Comparison of ENCODE assay signal across 11 cellular contexts in the genomic region with DNA sequence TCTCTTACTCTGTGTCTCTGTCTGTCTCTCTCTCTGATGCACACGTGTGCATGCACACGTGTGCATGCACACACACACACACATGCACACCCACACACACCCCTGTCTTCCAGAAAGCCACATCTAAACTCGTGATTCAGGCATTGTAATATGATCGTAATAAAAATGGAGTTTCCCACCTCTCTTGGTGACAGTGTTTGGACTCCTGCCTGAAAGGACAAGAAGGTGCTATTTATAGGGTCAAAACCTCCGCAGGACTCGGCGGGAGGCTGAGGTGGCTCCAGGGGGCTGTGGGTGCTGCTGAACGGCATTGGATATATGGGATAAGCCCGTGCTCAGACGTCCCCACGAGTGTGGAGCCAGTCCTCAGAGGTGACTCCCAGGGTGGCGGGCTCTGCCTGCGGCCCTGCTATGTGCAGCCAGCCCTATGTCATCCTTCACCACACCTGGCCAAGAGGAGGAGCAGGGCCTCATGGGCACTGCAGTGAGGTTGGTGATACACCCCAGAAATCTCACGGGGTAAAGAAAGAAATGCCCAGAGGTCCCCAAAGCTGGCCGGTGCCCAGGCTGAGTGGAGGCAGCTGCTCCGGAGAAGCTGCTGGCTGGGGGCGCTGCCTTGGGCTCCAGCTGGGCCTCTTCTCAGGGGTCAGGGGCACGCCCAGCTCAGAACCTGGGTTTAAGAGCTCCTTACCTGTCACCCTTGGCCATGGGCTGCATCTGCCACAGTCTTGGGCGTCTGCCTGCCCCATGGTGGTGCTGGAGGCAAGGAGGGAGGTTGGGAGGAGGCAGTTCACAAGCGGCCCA. TPM values are rescaled to one million over a fixed set of nuclear protein-coding genes. Genes with fewer than 3 reads are reported as not detected.
DNase-seq lines count a peak whose midpoint lies in the region; ATAC-seq and TF ChIP-seq lines count a peak whose summit lies in the region.
"Had no signal": no experiment of that assay in that cellular context is flagged by ENCODE, and none has a peak within 500 bp of the region (broad histone marks: within the 10 kb centered on the region; RNA-seq: fewer than 3 reads in every experiment).

No MANE protein-coding gene starts in this region.

- H3K27ac ChIP-seq in ACC112 (ENCODE audit: low read depth, low read length) (no peak overlapping the region), IMR-90 (ENCODE audit: insufficient read depth, low read length) (no peak overlapping the region), esophagus squamous epithelium (peak overlapping the region in 1 of 4 donors; percentile 67)

- no peak overlapping the region for H3K4ac ChIP-seq in IMR-90 (ENCODE audit: low read depth, low read length)

- dilution Hi-C loops in IMR-90 (cut with HindIII; ENCODE audit: low sequenced_read_pairs, unreplicated experiment): no loop called here

- no peak overlapping the region for H2BK15ac ChIP-seq in IMR-90 (ENCODE audit: low read depth, low read length)

- H3K79me2 ChIP-seq in ACC112 (ENCODE audit: control insufficient read depth, insufficient read depth, low read length, unreplicated experiment): no peaks in the 10 kb centered on the region

- H3K36me3 Mint-ChIP-seq in central memory CD8-positive, alpha-beta T cell (ENCODE audit: insufficient read depth): no peaks in the 10 kb centered on the region
- no peaks in the 10 kb centered on the region for H3K36me3 Mint-ChIP-seq in natural killer cell treated with Interleukin-12 subunit alpha and Interleukin-12 subunit beta and Interleukin-15 and Interleukin-18, amount 100 ng/mL, for 72 hours

- no peaks in the 10 kb centered on the region for H3K9me3 Mint-ChIP-seq in central memory CD8-positive, alpha-beta T cell
- no peaks in the 10 kb centered on the region for H3K9me3 Mint-ChIP-seq in natural killer cell treated with Interleukin-12 subunit alpha and Interleukin-12 subunit beta and Interleukin-15 and Interleukin-18, amount 100 ng/mL, for 72 hours

- H2AK9ac ChIP-seq in IMR-90 (replicated peaks; ENCODE audit: low read depth, low read length, poor library complexity): peak overlapping the region; percentile 43

- CTCF ChIA-PET in IMR-90 (lab: Yijun Ruan, JAX): interaction anchor here (0.7 to 1.2 kb wide), 2 partner anchors 25 to 31 kb away, joined by 3 to 5 read pairs; no protein-coding TSS in a partner anchor

- TF ChIP-seq POLR2A in IMR-90 (IDR thresholded peaks at IDR 0.05; ENCODE audit: low read depth, low read length) (no peak), esophagus squamous epithelium (IDR thresholded peaks at IDR 0.05) (no peak)

- no peaks in the 10 kb centered on the region for H3K9me1 ChIP-seq in IMR-90 (ENCODE audit: insufficient read depth, low read length)

- H3K4me3 ChIP-seq in ACC112 (ENCODE audit: low read depth, low read length) (peak overlapping the region; percentile 72), IMR-90 (ENCODE audit: insufficient read depth, low read depth, low read length) (peak overlapping the region; percentile 48; the same call in 1 of the 2 replicates), esophagus squamous epithelium (peak overlapping the region in 2 of 4 donors; percentile 39 to 56)

- in situ Hi-C loops in IMR-90 (cut with MboI; ENCODE audit: low sequenced_read_pairs): no loop called here

- H3K18ac ChIP-seq in IMR-90 (ENCODE audit: low read depth, low read length): no peak overlapping the region

- H4K20me1 ChIP-seq in IMR-90 (ENCODE audit: insufficient read depth, low read length): no peaks in the 10 kb centered on the region

- no peaks in the 10 kb centered on the region; a peak in 1 of 4 replicates for H3K79me1 ChIP-seq in IMR-90 (ENCODE audit: low read depth in 1 of 2, low read length in 2 of 2)

- H2AFZ ChIP-seq in ACC112 (ENCODE audit: low read length, unreplicated experiment) (no peak overlapping the region), IMR-90 (replicated peaks; ENCODE audit: low read length, poor library complexity) (peak overlapping the region; percentile 94)

- peak overlapping the region; percentile 21 for H3K4me3 Mint-ChIP-seq in central memory CD8-positive, alpha-beta T cell
- peak overlapping the region; percentile 72 for H3K4me3 Mint-ChIP-seq in natural killer cell treated with Interleukin-12 subunit alpha and Interleukin-12 subunit beta and Interleukin-15 and Interleukin-18, amount 100 ng/mL, for 72 hours

- H4K91ac ChIP-seq in IMR-90 (ENCODE audit: insufficient read depth, low read depth, low read length): no peak overlapping the region; the same call in 1 of the 2 replicates

- 0 out of 2 replicates have a peak overlapping the region, but pooled peaks have one; percentile 12 for H2AK5ac ChIP-seq in IMR-90 (ENCODE audit: low read depth, low read length)

- no peak overlapping the region for H4K5ac ChIP-seq in IMR-90 (ENCODE audit: low read depth, low read length)

- peaks cover 6% of the 10 kb centered on the region; the same call in 1 of the 2 replicates for H3K27me3 ChIP-seq in ACC112 (ENCODE audit: insufficient read depth, low read length)
- peaks cover 9% of the 10 kb centered on the region; the same call in 1 of the 2 replicates for H3K27me3 ChIP-seq in IMR-90 (ENCODE audit: control insufficient read depth, insufficient read depth, low read length)
- H3K27me3 ChIP-seq in esophagus squamous epithelium: peaks cover 0 to 67% (median 0%) of the 10 kb centered on the region in 4 donors

- H2BK120ac ChIP-seq in IMR-90 (ENCODE audit: low read depth, low read length): no peak overlapping the region

- H3K9me3 ChIP-seq in IMR-90 (ENCODE audit: control insufficient read depth, insufficient read depth, low read length) (no peaks in the 10 kb centered on the region), esophagus squamous epithelium (no peaks in the 10 kb centered on the region)

- no peak overlapping the region for H2BK20ac ChIP-seq in IMR-90 (ENCODE audit: low read depth, low read length)

- no peak for TF ChIP-seq RAD21 in IMR-90 (IDR thresholded peaks at IDR 0.05; ENCODE audit: low read length)

- ATAC-seq in IMR-90 (ENCODE audit: low read depth) (no peak), GM18909 (IDR thresholded peaks at IDR 0.05; ENCODE audit: poor library complexity, unreplicated experiment) (no peak)
- ATAC-seq in central memory CD8-positive, alpha-beta T cell (replicated peaks; ENCODE audit: extremely low read depth, poor library complexity, severe bottlenecking): no peak
- no peak for ATAC-seq in natural killer cell treated with Interleukin-12 subunit alpha and Interleukin-12 subunit beta and Interleukin-15 and Interleukin-18, amount 100 ng/mL, for 72 hours

- POLR2A ChIA-PET in IMR-90 (lab: Charles Lee; ENCODE audit: unreplicated experiment): no interaction called here

- H2BK5ac ChIP-seq in IMR-90 (ENCODE audit: low read depth, low read length, poor library complexity, severe bottlenecking): peak overlapping the region; percentile 12

- H3K36me3 ChIP-seq in ACC112 (ENCODE audit: insufficient read depth, low read length) (no peaks in the 10 kb centered on the region), IMR-90 (ENCODE audit: control insufficient read depth, insufficient read depth, low read length) (no peaks in the 10 kb centered on the region), esophagus squamous epithelium (no peaks in the 10 kb centered on the region)

- intact Hi-C loops in IMR-90 (cut with micrococcal nuclease) (loop anchor here (10.0 kb wide), 1 partner anchor 115 kb away; a partner anchor contains a TSS), esophagus squamous epithelium (cut with DNase I) (no loop called here)

- no TSS peak for BruUV-seq in IMR-90 (replicated peaks; lab: Mats Ljungman, UMichigan)

- TF ChIP-seq CTCF in IMR-90 (conservative IDR thresholded peaks at IDR 0.05; ENCODE audit: low read depth, low read length) (no peak), esophagus squamous epithelium (IDR thresholded peaks at IDR 0.05) (no peak)

- H3K27ac Mint-ChIP-seq in central memory CD8-positive, alpha-beta T cell (ENCODE audit: low read depth): peak overlapping the region; percentile 5
- no peak overlapping the region for H3K27ac Mint-ChIP-seq in natural killer cell treated with Interleukin-12 subunit alpha and Interleukin-12 subunit beta and Interleukin-15 and Interleukin-18, amount 100 ng/mL, for 72 hours

- no peak overlapping the region for H3K23ac ChIP-seq in IMR-90 (ENCODE audit: low read depth, low read length)

- H3K56ac ChIP-seq in IMR-90 (ENCODE audit: extremely low read depth, insufficient read depth, low read length): no peak overlapping the region

- 85% methylated on average over 5 of the region's 20 CpGs; no CpG with 5 or more reads in 1 of the 2 experiments for WGBS in IMR-90 (ENCODE audit: extremely low coverage in 2 of 2, insufficient read length in 1 of 2), 2 experiments
- 17 to 36% methylated on average over 11 to 14 of the region's 20 CpGs for WGBS in esophagus squamous epithelium, 2 donors

- peak overlapping the region; percentile 88 for H3K4me2 ChIP-seq in IMR-90 (ENCODE audit: low read depth, low read length)

- H4K8ac ChIP-seq in IMR-90 (ENCODE audit: low read depth in 2 of 2, low read length in 2 of 2): no peak overlapping the region; a peak in 1 of 4 replicates

- DNase-seq in IMR-90: peak; percentile 61
- DNase-seq in central memory CD8-positive, alpha-beta T cell (ENCODE audit: low spot score in 2 of 2): no peak
- DNase-seq in natural killer cell treated with Interleukin-12 subunit alpha and Interleukin-12 subunit beta and Interleukin-15 and Interleukin-18, amount 100 ng/mL, for 72 hours (ENCODE audit: low spot score): no peak
- no peak for DNase-seq in germinal center (ENCODE audit: low spot score)
- no peak for DNase-seq in esophagus squamous epithelium (lab: John Stamatoyannopoulos, UW)
- no peak for DNase-seq in NCI-H187 (lab: John Stamatoyannopoulos, UW)
- DNase-seq: DMS 273 treated with DMSO at 0.1 percent for 48 hours, foreskin melanocyte had no signal

- H3K9ac ChIP-seq in IMR-90 (ENCODE audit: low read depth, low read length): no peak overlapping the region

- H3K14ac ChIP-seq in IMR-90 (replicated peaks; ENCODE audit: low read depth, low read length): no peak overlapping the region

- H3K4me1 ChIP-seq in ACC112 (ENCODE audit: control insufficient read depth, insufficient read depth, low read length, unreplicated experiment) (peaks cover 13% of the 10 kb centered on the region), IMR-90 (ENCODE audit: control insufficient read depth, insufficient read depth, low read length) (peaks cover 18% of the 10 kb centered on the region), esophagus squamous epithelium (peaks cover 13 to 35% (median 17%) of the 10 kb centered on the region in 3 donors)

- peaks cover 17% of the 10 kb centered on the region for H3K27me3 Mint-ChIP-seq in central memory CD8-positive, alpha-beta T cell
- H3K27me3 Mint-ChIP-seq in natural killer cell treated with Interleukin-12 subunit alpha and Interleukin-12 subunit beta and Interleukin-15 and Interleukin-18, amount 100 ng/mL, for 72 hours: peaks cover 0 to 3% of the 10 kb centered on the region in 2 donors

- H3K4me1 Mint-ChIP-seq in central memory CD8-positive, alpha-beta T cell: peaks cover 11% of the 10 kb centered on the region
- peaks cover 12 to 13% of the 10 kb centered on the region in 2 donors for H3K4me1 Mint-ChIP-seq in natural killer cell treated with Interleukin-12 subunit alpha and Interleukin-12 subunit beta and Interleukin-15 and Interleukin-18, amount 100 ng/mL, for 72 hours (ENCODE audit: low read depth in 2 of 2)

RNA-seq across cellular contexts. Expression of a gene that starts 5.0 kb away (rescaled TPM):
- total RNA-seq in IMR-90 (2012; rRNA removed): 14.4 and 14.9 TPM in 2 replicates
- polyA plus RNA-seq in IMR-90 (2012; rRNA removed): 22.3 and 24.1 TPM in 2 replicates
- 14.5 and 18.6 TPM in 2 replicates for polyA plus RNA-seq in IMR-90 (2012; cell fraction: cytosol; rRNA removed)
- polyA plus RNA-seq in IMR-90 (2012; cell fraction: nucleus; rRNA removed; ENCODE audit: low replicate concordance): 66.7 and 137 TPM in 2 replicates
- total RNA-seq in natural killer cell treated with Interleukin-12 subunit alpha and Interleukin-12 subunit beta and Interleukin-15 and Interleukin-18, amount 100 ng/mL, for 72 hours: 10 to 100 TPM; 58.3 to 74.6 TPM
- total RNA-seq in esophagus squamous epithelium: 10 to 100 TPM; 11.9 to 30.9 (median 17.9) TPM

RNA-seq across cellular contexts. Expression of a gene that starts 48.5 kb away (rescaled TPM):
- total RNA-seq in IMR-90 (2012; rRNA removed) (not detected in 2 replicates), esophagus squamous epithelium (not detected)
- not detected in 2 replicates for polyA plus RNA-seq in IMR-90 (2012; rRNA removed)
- not detected in 2 replicates for polyA plus RNA-seq in IMR-90 (2012; cell fraction: cytosol; rRNA removed)
- polyA plus RNA-seq in IMR-90 (2012; cell fraction: nucleus; rRNA removed; ENCODE audit: low replicate concordance): not detected in 2 replicates
- not detected for total RNA-seq in natural killer cell treated with Interleukin-12 subunit alpha and Interleukin-12 subunit beta and Interleukin-15 and Interleukin-18, amount 100 ng/mL, for 72 hours
- polyA plus RNA-seq: small intestine had no signal
